ENCODE assay signal across 1 cellular context in the genomic region with DNA sequence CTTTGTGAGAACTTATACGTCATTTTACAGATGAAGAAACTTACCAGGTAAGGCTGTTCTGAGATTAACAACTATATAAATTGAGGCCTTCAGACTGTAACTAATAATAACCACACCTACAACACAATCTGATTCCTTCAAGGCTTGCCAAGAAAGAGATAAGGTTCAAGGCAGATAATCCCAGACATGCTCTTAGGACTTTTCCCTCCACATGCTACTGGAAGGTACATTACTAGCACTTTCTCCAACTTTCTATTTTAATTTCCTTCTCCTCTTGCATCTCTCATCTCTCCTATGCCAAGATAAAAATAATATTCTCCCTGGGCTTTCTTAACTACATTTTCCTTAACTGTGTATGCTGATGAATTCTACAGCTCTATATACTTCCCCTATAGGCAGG.
A peak's percentile ranks its signal among the peaks of the same experiment; 100 is the strongest.
TF ChIP-seq lines count a peak whose summit lies in the region.

No MANE protein-coding gene starts in this region.

TF ChIP-seq in K562, 482 proteins besides CTCF, POLR2A, EP300 and RAD21:
- TF ChIP-seq ARID2 (IDR thresholded peaks at IDR 0.05) = no peak
- no peak for TF ChIP-seq ZNF584 (CRISPR knock-in tag; IDR thresholded peaks at IDR 0.05; ENCODE audit: low read depth)
- no peak for TF ChIP-seq HNRNPH1 (optimal IDR thresholded peaks at IDR 0.05; ENCODE audit: low read depth, low read length)
- TF ChIP-seq STAT5B (CRISPR knock-in tag; IDR thresholded peaks at IDR 0.05) = no peak
- TF ChIP-seq ZNF561 (CRISPR knock-in tag; conservative IDR thresholded peaks at IDR 0.05) = no peak
- TF ChIP-seq TRIM24 (IDR thresholded peaks at IDR 0.05) = no peak
- TF ChIP-seq ZNF655 (CRISPR knock-in tag; IDR thresholded peaks at IDR 0.05) = no peak
- TF ChIP-seq ILF3 (IDR thresholded peaks at IDR 0.05; ENCODE audit: borderline replicate concordance) = 0 out of 2 replicates have a peak, but pooled peaks have one; percentile 16
- TF ChIP-seq LARP7 (IDR thresholded peaks at IDR 0.05) = no peak
